ENCODE assay signal across 19 cellular contexts in genomic region chr4:107747748-107748486, GRCh38. TPM values are rescaled to one million over a fixed set of nuclear protein-coding genes. Genes with fewer than 3 reads are reported as not detected.
DNase-seq lines count a peak whose midpoint lies in the region; ATAC-seq and TF ChIP-seq lines count a peak whose summit lies in the region.
"Had no signal": no experiment of that assay in that cellular context is flagged by ENCODE, and none has a peak within 500 bp of the region (broad histone marks: within the 10 kb centered on the region; RNA-seq: fewer than 3 reads in every experiment).

No MANE protein-coding gene starts in this region.

- 81 to 84% methylated on average over 5 of the region's 5 CpGs for WGBS in aorta, 2 donors
- WGBS in SK-N-SH (ENCODE audit: low lambda C conversion rate) = 45% methylated on average over 5 of the region's 5 CpGs

- POLR2A ChIA-PET in SK-N-SH (lab: Yijun Ruan, JAX) = no interaction called here

- peak; percentile 87 for DNase-seq in DMS153 treated with DMSO at 0.1 percent for 48 hours (lab: John Stamatoyannopoulos, UW; ENCODE audit: unreplicated experiment)
- DNase-seq in NCI-H1417 (lab: John Stamatoyannopoulos, UW) = peak in 2 of 3 experiments; percentile 74 to 96
- peak; percentile 21 for DNase-seq in NCI-H345 treated with DMSO at 0.1 percent for 48 hours (lab: John Stamatoyannopoulos, UW; ENCODE audit: unreplicated experiment)
- peak; percentile 19 for DNase-seq in dermis blood vessel endothelial cell
- DNase-seq in aorta = no peak
- DNase-seq in inferior parietal cortex (ENCODE audit: extremely low spot score) = no peak
- DNase-seq in SK-N-SH = no peak
- DNase-seq: activated CD4-positive, alpha-beta T cell treated with anti-CD3 and anti-CD28 coated beads, Interleukin-2, amount 10 ng/mL, durations not matched to agents 7 days and 5 days; activated CD8-positive, alpha-beta memory T cell treated with anti-CD3 and anti-CD28 coated beads, Interleukin-2, amount 50 U/mL, for 48 hours; activated gamma-delta T cell treated with Interleukin-2 at 50 U/mL for 16 hours; adrenal gland; islet precursor cell; Kasumi-1; NCI-H187 treated with DMSO at 0.1 percent for 48 hours; RPMI8226; stimulated activated CD8-positive, alpha-beta memory T cell treated with anti-CD3 and anti-CD28 coated beads, Interleukin-4, amount 100 ng/mL, for 48 hours had no signal

- no peak for TF ChIP-seq CTCF in SK-N-SH (IDR thresholded peaks at IDR 0.05)

- H3K4me3 ChIP-seq in aorta (ENCODE audit: low read length in 2 of 2) = no peak overlapping the region
- H3K4me3 ChIP-seq in SK-N-SH (ENCODE audit: low read depth in 2 of 2, low read length in 1 of 2) = no peak overlapping the region
- H3K4me3 ChIP-seq: adrenal gland, hepatocyte had no signal

- H2AFZ ChIP-seq in SK-N-SH (ENCODE audit: low read depth) = no peak overlapping the region
- H2AFZ ChIP-seq: hepatocyte had no signal

- no peak for ATAC-seq in HG03457 (IDR thresholded peaks at IDR 0.05; ENCODE audit: unreplicated experiment)
- no peak for ATAC-seq in aorta (ENCODE audit: low FRiP score)

- H3K9ac ChIP-seq in SK-N-SH = no peak overlapping the region

- no peaks in the 10 kb centered on the region for H3K9me2 ChIP-seq in SK-N-SH

- CTCF ChIA-PET in SK-N-SH (lab: Yijun Ruan, JAX) = interaction anchor here (0.7 to 3.9 kb wide), 5 partner anchors 10 to 165 kb away, joined by 3 to 23 read pairs (median 9); no protein-coding TSS in a partner anchor

- H3K27me3 ChIP-seq in aorta (ENCODE audit: control insufficient read depth in 1 of 2, insufficient read depth in 2 of 2, low read length in 1 of 2) (no peaks in the 10 kb centered on the region), SK-N-SH (ENCODE audit: insufficient read depth) (peaks cover 16% of the 10 kb centered on the region; the same call in 1 of the 2 replicates)
- H3K27me3 ChIP-seq: adrenal gland, hepatocyte had no signal

- no peaks in the 10 kb centered on the region for H3K4me1 ChIP-seq in aorta (ENCODE audit: control insufficient read depth in 1 of 2, insufficient read depth in 2 of 2, low read length in 2 of 2)
- H3K4me1 ChIP-seq in SK-N-SH (ENCODE audit: control insufficient read depth in 1 of 2, insufficient read depth in 2 of 2, low read depth in 1 of 2, low read length in 1 of 2) = no peaks in the 10 kb centered on the region
- H3K4me1 ChIP-seq: adrenal gland had no signal

- H3F3A ChIP-seq in SK-N-SH (replicated peaks; ENCODE audit: insufficient read depth) = no peaks in the 10 kb centered on the region

- H3K27ac ChIP-seq in aorta (ENCODE audit: low read depth in 1 of 2, low read length in 2 of 2) (no peak overlapping the region), SK-N-SH (ENCODE audit: low read depth in 2 of 2, low read length in 1 of 2) (no peak overlapping the region)
- H3K27ac ChIP-seq: adrenal gland, hepatocyte, neutrophil had no signal

- no peaks in the 10 kb centered on the region for H3K79me2 ChIP-seq in SK-N-SH (ENCODE audit: insufficient read depth)
- H3K79me2 ChIP-seq: hepatocyte had no signal

- H3K36me3 ChIP-seq in aorta (ENCODE audit: control insufficient read depth in 1 of 2, insufficient read depth in 2 of 2, low read length in 1 of 2) (no peaks in the 10 kb centered on the region), SK-N-SH (replicated peaks in 1 of 2; ENCODE audit: control insufficient read depth in 1 of 2, insufficient read depth in 2 of 2, low read length in 1 of 2) (no peaks in the 10 kb centered on the region)
- H3K36me3 ChIP-seq: adrenal gland, neutrophil had no signal

- TF ChIP-seq RAD21 in SK-N-SH (IDR thresholded peaks at IDR 0.05; ENCODE audit: low read length) = no peak

- H4K20me1 ChIP-seq in SK-N-SH (ENCODE audit: insufficient read depth) = no peaks in the 10 kb centered on the region

- H3K4me2 ChIP-seq in SK-N-SH = no peak overlapping the region
- H3K4me2 ChIP-seq: hepatocyte had no signal

- intact Hi-C loops in aorta (cut with DNase I) = no loop called here

- no peak for TF ChIP-seq EP300 in SK-N-SH (IDR thresholded peaks at IDR 0.05; ENCODE audit: borderline replicate concordance in 1 of 2, low read depth in 1 of 2, low read length in 1 of 2)

- H3K9me3 ChIP-seq in aorta (ENCODE audit: control insufficient read depth, low read length) (no peaks in the 10 kb centered on the region), SK-N-SH (no peaks in the 10 kb centered on the region)
- H3K9me3 ChIP-seq: adrenal gland, neutrophil had no signal

TF ChIP-seq in SK-N-SH, 30 proteins besides CTCF, POLR2A, EP300 and RAD21:
- TF ChIP-seq RXRA (IDR thresholded peaks at IDR 0.05; ENCODE audit: borderline replicate concordance, low read depth) (no peak), MEF2A (IDR thresholded peaks at IDR 0.05; ENCODE audit: borderline replicate concordance, low read depth) (no peak), YY1 (IDR thresholded peaks at IDR 0.05; ENCODE audit: low read depth) (no peak), PBX3 (IDR thresholded peaks at IDR 0.05) (no peak), RCOR1 (IDR thresholded peaks at IDR 0.05; ENCODE audit: low read length) (no peak), TEAD4 (IDR thresholded peaks at IDR 0.05; ENCODE audit: borderline replicate concordance, insufficient read depth) (no peak), FOSL2 (IDR thresholded peaks at IDR 0.05; ENCODE audit: borderline replicate concordance, low read depth) (no peak), SMC3 (IDR thresholded peaks at IDR 0.05; ENCODE audit: low read depth, low read length) (no peak), CHD2 (IDR thresholded peaks at IDR 0.05; ENCODE audit: low read length, partially characterized antibody) (no peak), ELF1 (IDR thresholded peaks at IDR 0.05) (no peak), USF2 (IDR thresholded peaks at IDR 0.05; ENCODE audit: borderline replicate concordance, low read depth, low read length) (no peak), TAF1 (IDR thresholded peaks at IDR 0.05; ENCODE audit: borderline replicate concordance, low read depth, low read length) (no peak), FOXJ3 (CRISPR knock-in tag; IDR thresholded peaks at IDR 0.05) (no peak), MXI1 (IDR thresholded peaks at IDR 0.05; ENCODE audit: low read depth, low read length) (no peak), POLR2AphosphoS5 (IDR thresholded peaks at IDR 0.05; ENCODE audit: low read depth, low read length) (no peak), MAX (IDR thresholded peaks at IDR 0.05; ENCODE audit: low read depth) (no peak)

RNA-seq across cellular contexts. Expression of gene PAPSS1, which starts 27.9 kb away (rescaled TPM):
- total RNA-seq in dermis blood vessel endothelial cell (51.9 and 58.6 TPM in 2 replicates), aorta (10 to 100 TPM; 32.8 to 38.5 TPM)
- polyA plus RNA-seq in aorta (10 to 100 TPM; 20.4 to 29.4 TPM), SK-N-SH (2012; rRNA removed) (70.1 and 94.1 TPM in 2 replicates)
- polyA plus RNA-seq in SK-N-SH (2012; cell fraction: cytosol; rRNA removed) = 90.6 and 94.5 TPM in 2 replicates
- polyA plus RNA-seq in SK-N-SH (2012; cell fraction: nucleus; rRNA removed) = 40.9 and 64.5 TPM in 2 replicates

Comparison
In these comparisons a context has a peak if more than half of its experiments do, and no peak if none do; other contexts are left out.
1. DNase-seq: peak in DMS153 treated with DMSO at 0.1 percent for 48 hours (single experiment), NCI-H1417 (2 of 3), NCI-H345 treated with DMSO at 0.1 percent for 48 hours (single experiment) and dermis blood vessel endothelial cell (single experiment); none in aorta (0 of 2), inferior parietal cortex (single experiment) and SK-N-SH (single experiment).